Comparison of ENCODE assay signal across 1 cellular context in genomic region chr5:10466446-10467073, GRCh38.
TF ChIP-seq lines count a peak whose summit lies in the region.

No MANE protein-coding gene starts in this region.

TF ChIP-seq in H1, 55 proteins besides CTCF, POLR2A, EP300 and RAD21:
- TF ChIP-seq, protein P1, sequence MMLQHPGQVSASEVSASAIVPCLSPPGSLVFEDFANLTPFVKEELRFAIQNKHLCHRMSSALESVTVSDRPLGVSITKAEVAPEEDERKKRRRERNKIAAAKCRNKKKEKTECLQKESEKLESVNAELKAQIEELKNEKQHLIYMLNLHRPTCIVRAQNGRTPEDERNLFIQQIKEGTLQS (IDR thresholded peaks at IDR 0.05; ENCODE audit: insufficient read depth, low read depth, low read length), result no peak
- TF ChIP-seq, protein P2, sequence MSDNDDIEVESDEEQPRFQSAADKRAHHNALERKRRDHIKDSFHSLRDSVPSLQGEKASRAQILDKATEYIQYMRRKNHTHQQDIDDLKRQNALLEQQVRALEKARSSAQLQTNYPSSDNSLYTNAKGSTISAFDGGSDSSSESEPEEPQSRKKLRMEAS (IDR thresholded peaks at IDR 0.05), result no peak
- TF ChIP-seq SIRT6 (IDR thresholded peaks at IDR 0.05; ENCODE audit: low read length), result no peak
- TF ChIP-seq EZH2 (IDR thresholded peaks at IDR 0.05; ENCODE audit: low read depth, low read length, severe bottlenecking), result no peak
- TF ChIP-seq HDAC2 (IDR thresholded peaks at IDR 0.05; ENCODE audit: borderline replicate concordance in 1 of 2, low read depth in 2 of 2, low read length in 2 of 2), result no peak
- TF ChIP-seq BCL11A (IDR thresholded peaks at IDR 0.05; ENCODE audit: low read depth in 2 of 2, low read length in 2 of 2), result no peak
- no peak for TF ChIP-seq SP2 (IDR thresholded peaks at IDR 0.05; ENCODE audit: low read length)
- no peak for TF ChIP-seq ZNF274 (IDR thresholded peaks at IDR 0.05; ENCODE audit: borderline replicate concordance, extremely low read depth, low read length)
- no peak for TF ChIP-seq SIX5 (IDR thresholded peaks at IDR 0.05; ENCODE audit: low read depth, low read length)
- TF ChIP-seq NANOG (IDR thresholded peaks at IDR 0.05; ENCODE audit: insufficient read depth, low read depth, low read length, poor library complexity, severe bottlenecking), result no peak
- TF ChIP-seq, protein P3, sequence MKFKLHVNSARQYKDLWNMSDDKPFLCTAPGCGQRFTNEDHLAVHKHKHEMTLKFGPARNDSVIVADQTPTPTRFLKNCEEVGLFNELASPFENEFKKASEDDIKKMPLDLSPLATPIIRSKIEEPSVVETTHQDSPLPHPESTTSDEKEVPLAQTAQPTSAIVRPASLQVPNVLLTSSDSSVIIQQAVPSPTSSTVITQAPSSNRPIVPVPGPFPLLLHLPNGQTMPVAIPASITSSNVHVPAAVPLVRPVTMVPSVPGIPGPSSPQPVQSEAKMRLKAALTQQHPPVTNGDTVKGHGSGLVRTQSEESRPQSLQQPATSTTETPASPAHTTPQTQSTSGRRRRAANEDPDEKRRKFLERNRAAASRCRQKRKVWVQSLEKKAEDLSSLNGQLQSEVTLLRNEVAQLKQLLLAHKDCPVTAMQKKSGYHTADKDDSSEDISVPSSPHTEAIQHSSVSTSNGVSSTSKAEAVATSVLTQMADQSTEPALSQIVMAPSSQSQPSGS (IDR thresholded peaks at IDR 0.05; ENCODE audit: low read length), result no peak
- TF ChIP-seq RFX5 (IDR thresholded peaks at IDR 0.05; ENCODE audit: borderline replicate concordance, low read depth, low read length), result no peak
